Comparison of ENCODE assay signal across 23 cellular contexts in the genomic region with DNA sequence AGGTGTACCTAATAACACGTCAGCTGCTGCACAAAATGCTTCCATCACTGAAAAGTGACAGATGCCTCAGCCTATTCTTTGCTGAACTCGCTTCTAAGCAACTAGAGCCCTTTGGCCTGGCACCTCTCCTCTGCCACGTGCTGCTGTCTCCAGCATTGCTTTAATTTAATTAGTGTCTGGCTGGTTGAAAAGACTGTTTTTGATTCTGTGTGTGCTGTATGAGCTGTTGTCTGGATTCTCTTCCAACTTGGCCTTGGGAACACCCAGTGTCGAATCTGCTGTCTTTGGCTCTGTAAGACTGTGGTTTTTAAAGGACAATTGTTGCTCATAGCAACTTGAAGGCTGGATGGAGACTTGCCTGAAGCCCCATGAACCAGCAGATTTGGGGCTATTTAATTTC.
DNase-seq lines count a peak whose midpoint lies in the region; ATAC-seq and TF ChIP-seq lines count a peak whose summit lies in the region.
"Had no signal": no experiment of that assay in that cellular context is flagged by ENCODE, and none has a peak within 500 bp of the region (broad histone marks: within the 10 kb centered on the region; RNA-seq: fewer than 3 reads in every experiment).

No MANE protein-coding gene starts in this region.

- peaks cover 3% of the 10 kb centered on the region for H3K9me3 Mint-ChIP-seq in activated CD8-positive, alpha-beta T cell treated with anti-CD3 and anti-CD28 coated beads, Interleukin-2, amount 10 ng/mL, durations not matched to agents 7 days and 5 days (ENCODE audit: insufficient read depth)
- H3K9me3 Mint-ChIP-seq: activated naive CD4-positive, alpha-beta T cell treated with anti-CD3 and anti-CD28 coated beads, Interleukin-2, amount 50 U/mL, for 24 hours; activated T-helper 17 cell treated with anti-CD3 and anti-CD28 coated beads, Interleukin-2, amount 50 U/mL, for 72 hours had no signal

- POLR2A ChIA-PET in activated CD8-positive, alpha-beta T cell treated with anti-CD3 and anti-CD28 coated beads, Interleukin-2, amount 10 ng/mL, durations not matched to agents 7 days and 5 days (lab: Charles Lee), result no interaction called here

- intact Hi-C loops in ascending aorta (cut with DNase I), result loop anchor here (5.0 kb wide), 1 partner anchor 81 kb away; no protein-coding TSS in a partner anchor
- intact Hi-C loops in left ventricle myocardium inferior (cut with micrococcal nuclease), result no loop called here
- intact Hi-C loops in sciatic nerve (cut with DNase I), result no loop called here

- CTCF ChIA-PET in activated CD8-positive, alpha-beta T cell treated with anti-CD3 and anti-CD28 coated beads, Interleukin-2, amount 10 ng/mL, durations not matched to agents 7 days and 5 days (lab: Charles Lee), result no interaction called here

- no peaks in the 10 kb centered on the region for H3K4me1 Mint-ChIP-seq in activated CD8-positive, alpha-beta T cell treated with anti-CD3 and anti-CD28 coated beads, Interleukin-2, amount 10 ng/mL, durations not matched to agents 7 days and 5 days (ENCODE audit: low read depth)
- H3K4me1 Mint-ChIP-seq: activated naive CD4-positive, alpha-beta T cell treated with anti-CD3 and anti-CD28 coated beads, Interleukin-2, amount 50 U/mL, for 24 hours; activated T-helper 17 cell treated with anti-CD3 and anti-CD28 coated beads, Interleukin-2, amount 50 U/mL, for 72 hours; CD4-positive, CD25-positive, alpha-beta regulatory T cell had no signal

- H3K4me2 ChIP-seq in GM23248 (ENCODE audit: unreplicated experiment), result no peak overlapping the region

- H3K9me2 ChIP-seq in GM23248 (ENCODE audit: insufficient read depth), result peaks cover 4% of the 10 kb centered on the region; the same call in 1 of the 2 replicates

- H3K4me3 ChIP-seq in GM23248, result no peak overlapping the region
- H3K4me3 ChIP-seq in ascending aorta, result no peak overlapping the region
- no peak overlapping the region for H3K4me3 ChIP-seq in left ventricle myocardium inferior
- H3K4me3 ChIP-seq in foreskin fibroblast (ENCODE audit: low read depth in 1 of 2, low read length in 2 of 2), result no peak overlapping the region
- H3K4me3 ChIP-seq: dorsolateral prefrontal cortex had no signal

- H2AFZ ChIP-seq in GM23248, result no peak overlapping the region

- H3K27ac ChIP-seq in GM23248 (no peak overlapping the region), ascending aorta (peak overlapping the region; percentile 47 to 63), left ventricle myocardium inferior (replicated peaks) (peak overlapping the region; percentile 27)
- H3K27ac ChIP-seq: dorsolateral prefrontal cortex, WERI-Rb-1 had no signal

- DNase-seq in GM23248, result peak; percentile 23
- DNase-seq in ascending aorta (ENCODE audit: low spot score in 2 of 2), result peak in 1 of 2 donors; percentile 71
- no peak for DNase-seq in left ventricle myocardium inferior
- no peak for DNase-seq in sciatic nerve (ENCODE audit: low spot score)
- no peak for DNase-seq in DMS153 treated with DMSO at 0.1 percent for 48 hours (lab: John Stamatoyannopoulos, UW; ENCODE audit: unreplicated experiment)
- no peak for DNase-seq in activated CD8-positive, alpha-beta T cell treated with anti-CD3 and anti-CD28 coated beads, Interleukin-2, amount 10 ng/mL, durations not matched to agents 7 days and 5 days
- DNase-seq in foreskin fibroblast, result no peak
- DNase-seq: activated CD4-positive, alpha-beta T cell treated with anti-CD3 and anti-CD28 coated beads, Interleukin-2, amount 50 U/mL, for 1 hour; activated CD8-positive, alpha-beta memory T cell treated with anti-CD3 and anti-CD28 coated beads, Interleukin-2, amount 50 U/mL, for 4 hours; CD4-positive, CD25-positive, alpha-beta regulatory T cell; central memory CD4-positive, alpha-beta T cell; GF-D8; GOT3; KG1; natural killer cell; NCI-H69; stimulated activated CD4-positive, alpha-beta T cell treated with anti-CD3 and anti-CD28 coated beads, Interleukin-12 subunit alpha, Interleukin-12 subunit beta, amount 100 ng/mL, for 4 hours; stimulated activated CD4-positive, alpha-beta T cell treated with anti-CD3 and anti-CD28 coated beads, Interleukin-4, amount 100 ng/mL, for 4 hours; stimulated activated naive CD4-positive, alpha-beta T cell; WERI-Rb-1 had no signal

- no peaks in the 10 kb centered on the region for H3K79me2 ChIP-seq in GM23248 (ENCODE audit: insufficient read depth)

- no peak overlapping the region for H3K27ac Mint-ChIP-seq in activated CD8-positive, alpha-beta T cell treated with anti-CD3 and anti-CD28 coated beads, Interleukin-2, amount 10 ng/mL, durations not matched to agents 7 days and 5 days
- H3K27ac Mint-ChIP-seq: activated T-helper 17 cell treated with anti-CD3 and anti-CD28 coated beads, Interleukin-2, amount 50 U/mL, for 72 hours; CD4-positive, CD25-positive, alpha-beta regulatory T cell; natural killer cell had no signal

- no peak overlapping the region for H3K9ac ChIP-seq in GM23248

- H3K36me3 Mint-ChIP-seq in activated CD8-positive, alpha-beta T cell treated with anti-CD3 and anti-CD28 coated beads, Interleukin-2, amount 10 ng/mL, durations not matched to agents 7 days and 5 days (ENCODE audit: low read depth), result no peaks in the 10 kb centered on the region
- H3K36me3 Mint-ChIP-seq: activated naive CD4-positive, alpha-beta T cell treated with anti-CD3 and anti-CD28 coated beads, Interleukin-2, amount 50 U/mL, for 24 hours; CD4-positive, CD25-positive, alpha-beta regulatory T cell; natural killer cell had no signal

- 36 to 38% methylated on average over 4 of the region's 4 CpGs for WGBS in GM23248 (ENCODE audit: low coverage in 1 of 2, low lambda C conversion rate in 2 of 2, missing lambda C conversion rate in 2 of 2), 2 experiments

- TF ChIP-seq CTCF in ascending aorta (IDR thresholded peaks at IDR 0.05), result no peak
- no peak for TF ChIP-seq CTCF in left ventricle myocardium inferior (IDR thresholded peaks at IDR 0.05; ENCODE audit: borderline replicate concordance)
- no peak for TF ChIP-seq CTCF in foreskin fibroblast (IDR thresholded peaks at IDR 0.05; ENCODE audit: low read depth, low read length)

- H3K27me3 ChIP-seq in GM23248 (replicated peaks; ENCODE audit: insufficient read depth) (no peaks in the 10 kb centered on the region), ascending aorta (no peaks in the 10 kb centered on the region), left ventricle myocardium inferior (ENCODE audit: low read depth) (no peaks in the 10 kb centered on the region)
- H3K27me3 ChIP-seq: dorsolateral prefrontal cortex had no signal

- peaks cover 7% of the 10 kb centered on the region for H3K27me3 Mint-ChIP-seq in activated CD8-positive, alpha-beta T cell treated with anti-CD3 and anti-CD28 coated beads, Interleukin-2, amount 10 ng/mL, durations not matched to agents 7 days and 5 days (ENCODE audit: low read depth)

- 0 out of 2 replicates have a peak, but pooled peaks cover 5% of the 10 kb centered on the region for H3K4me1 ChIP-seq in GM23248 (ENCODE audit: insufficient read depth)
- H3K4me1 ChIP-seq in ascending aorta, result peaks cover 0 to 20% of the 10 kb centered on the region in 2 donors
- peaks cover 10% of the 10 kb centered on the region for H3K4me1 ChIP-seq in left ventricle myocardium inferior

- no peak overlapping the region for H3K4me3 Mint-ChIP-seq in activated CD8-positive, alpha-beta T cell treated with anti-CD3 and anti-CD28 coated beads, Interleukin-2, amount 10 ng/mL, durations not matched to agents 7 days and 5 days
- H3K4me3 Mint-ChIP-seq: activated naive CD4-positive, alpha-beta T cell treated with anti-CD3 and anti-CD28 coated beads, Interleukin-2, amount 50 U/mL, for 24 hours; activated T-helper 17 cell treated with anti-CD3 and anti-CD28 coated beads, Interleukin-2, amount 50 U/mL, for 72 hours; CD4-positive, CD25-positive, alpha-beta regulatory T cell; natural killer cell had no signal

- in situ Hi-C loops in GM23248 (cut with MboI), result no loop called here

- H3K36me3 ChIP-seq in GM23248 (ENCODE audit: low read depth) (no peaks in the 10 kb centered on the region), ascending aorta (no peaks in the 10 kb centered on the region), left ventricle myocardium inferior (no peaks in the 10 kb centered on the region)
- H3K36me3 ChIP-seq: WERI-Rb-1 had no signal

- H3K9me3 ChIP-seq in GM23248 (ENCODE audit: low read depth), result no peaks in the 10 kb centered on the region
- H3K9me3 ChIP-seq in ascending aorta, result no peaks in the 10 kb centered on the region
- peaks cover 7% of the 10 kb centered on the region for H3K9me3 ChIP-seq in left ventricle myocardium inferior (replicated peaks)

- ATAC-seq in sciatic nerve, result peak; percentile 81
- no peak for ATAC-seq in activated CD8-positive, alpha-beta T cell treated with anti-CD3 and anti-CD28 coated beads, Interleukin-2, amount 10 ng/mL, durations not matched to agents 7 days and 5 days
- ATAC-seq: activated T-helper 17 cell treated with anti-CD3 and anti-CD28 coated beads, Interleukin-2, amount 50 U/mL, for 72 hours; natural killer cell had no signal

- H3F3A ChIP-seq in GM23248 (ENCODE audit: insufficient read depth), result peaks cover 10% of the 10 kb centered on the region; the same call in 1 of the 2 replicates

- H4K20me1 ChIP-seq in GM23248 (ENCODE audit: insufficient read depth), result no peaks in the 10 kb centered on the region
